ENCODE assay signal across 37 cellular contexts in the genomic region with DNA sequence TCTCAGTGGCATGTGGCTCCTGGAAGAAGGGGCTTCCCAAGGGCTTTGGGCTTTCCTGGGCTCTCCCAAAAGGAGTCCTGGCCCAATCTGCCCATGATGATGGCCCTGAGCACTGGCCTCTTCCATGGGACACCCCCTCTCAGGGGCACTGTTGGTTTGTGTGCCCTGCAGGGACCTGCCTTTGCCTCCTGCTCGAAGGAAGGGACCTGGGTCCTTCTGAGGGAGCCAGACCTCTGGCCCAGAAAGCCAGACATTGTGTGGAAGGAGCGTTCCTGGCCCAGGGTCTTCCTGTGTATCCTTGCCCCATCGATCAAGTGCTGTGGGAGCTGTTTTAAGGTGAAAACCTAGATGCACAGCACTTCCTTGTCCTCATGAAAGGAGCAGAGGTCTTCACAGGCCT.
"Had no signal": no experiment of that assay in that cellular context is flagged by ENCODE, and none has a peak within 500 bp of the region (broad histone marks: within the 10 kb centered on the region; RNA-seq: fewer than 3 reads in every experiment).

No MANE protein-coding gene starts in this region.

- H3K27me3 ChIP-seq: adrenal gland, ascending aorta, body of pancreas, brain microvascular endothelial cell, breast epithelium, cardiac muscle cell had no signal

- DNase-seq: activated effector memory CD4-positive, alpha-beta T cell treated with anti-CD3 and anti-CD28 coated beads, Interleukin-2, amount 50 U/mL, for 16 hours; activated effector memory CD4-positive, alpha-beta T cell treated with Interleukin-2 at 50 U/mL for 16 hours; activated gamma-delta T cell; activated gamma-delta T cell treated with Interleukin-2 at 50 U/mL for 16 hours; activated naive CD4-positive, alpha-beta T cell; activated naive CD4-positive, alpha-beta T cell treated with anti-CD3 and anti-CD28 coated beads for 36 hours; activated naive CD4-positive, alpha-beta T cell treated with anti-CD3 and anti-CD28 coated beads, Interleukin-2, amount 10 ng/mL, durations not matched to agents 7 days and 5 days; activated naive CD4-positive, alpha-beta T cell treated with anti-CD3 and anti-CD28 coated beads, Interleukin-2, amount 50 U/mL, for 16 hours; activated naive CD4-positive, alpha-beta T cell treated with Interleukin-2 at 50 U/mL for 16 hours; activated naive CD8-positive, alpha-beta T cell treated with anti-CD3 and anti-CD28 coated beads for 36 hours; activated naive CD8-positive, alpha-beta T cell treated with anti-CD3 and anti-CD28 coated beads, Interleukin-2, amount 10 ng/mL, durations not matched to agents 7 days and 5 days; activated naive CD8-positive, alpha-beta T cell treated with anti-CD3 and anti-CD28 coated beads, Interleukin-2, amount 50 U/mL, for 24 hours; activated T-cell treated with anti-CD3 and anti-CD28 coated beads for 4 hours; activated T-cell treated with anti-CD3 and anti-CD28 coated beads, Interleukin-2, amount 50 U/mL, for 1 hour; activated T-cell treated with anti-CD3 and anti-CD28 coated beads, Interleukin-2, amount 50 U/mL, for 24 hours; activated T-cell treated with anti-CD3 and anti-CD28 coated beads, Interleukin-2, amount 50 U/mL, for 4 hours; activated T-cell treated with anti-CD3 and anti-CD28 coated beads, Interleukin-2, amount 50 U/mL, for 48 hours; activated T-cell treated with anti-CD3 and anti-CD28 coated beads, Interleukin-2, amount 50 U/mL, for 72 hours; adrenal gland; amniotic stem cell; amygdala; aorta; body of pancreas; brain microvascular endothelial cell; caudate nucleus; cerebellar nuclear complex had no signal

- H3K4me3 ChIP-seq: adrenal gland, ascending aorta, body of pancreas, breast epithelium, cardiac muscle cell had no signal

- H3K36me3 Mint-ChIP-seq: activated naive CD4-positive, alpha-beta T cell treated with anti-CD3 and anti-CD28 coated beads, Interleukin-2, amount 10 ng/mL, durations not matched to agents 7 days and 5 days; activated naive CD8-positive, alpha-beta T cell; activated naive CD8-positive, alpha-beta T cell treated with anti-CD3 and anti-CD28 coated beads, Interleukin-2, amount 10 ng/mL, durations not matched to agents 7 days and 5 days had no signal

- ATAC-seq: activated naive CD4-positive, alpha-beta T cell treated with anti-CD3 and anti-CD28 coated beads, Interleukin-2, amount 50 U/mL, for 72 hours; activated naive CD8-positive, alpha-beta T cell treated with anti-CD3 and anti-CD28 coated beads, Interleukin-2, amount 50 U/mL, for 24 hours; activated T-cell treated with anti-CD3 and anti-CD28 coated beads, Interleukin-2, amount 50 U/mL, for 4 hours; activated T-cell treated with anti-CD3 and anti-CD28 coated beads, Interleukin-2, amount 50 U/mL, for 72 hours; activated T-helper 17 cell treated with anti-CD3 and anti-CD28 coated beads, Interleukin-2, amount 50 U/mL, for 72 hours; body of pancreas had no signal

- H3K9me3 ChIP-seq: adrenal gland, body of pancreas had no signal

- H3K4me3 Mint-ChIP-seq: activated naive CD4-positive, alpha-beta T cell treated with anti-CD3 and anti-CD28 coated beads for 36 hours; activated naive CD4-positive, alpha-beta T cell treated with anti-CD3 and anti-CD28 coated beads, Interleukin-2, amount 10 ng/mL, durations not matched to agents 7 days and 5 days; activated naive CD4-positive, alpha-beta T cell treated with anti-CD3 and anti-CD28 coated beads, Interleukin-2, amount 50 U/mL, for 24 hours; activated naive CD8-positive, alpha-beta T cell; activated naive CD8-positive, alpha-beta T cell treated with anti-CD3 and anti-CD28 coated beads for 36 hours; activated naive CD8-positive, alpha-beta T cell treated with anti-CD3 and anti-CD28 coated beads, Interleukin-2, amount 10 ng/mL, durations not matched to agents 7 days and 5 days; activated naive CD8-positive, alpha-beta T cell treated with anti-CD3 and anti-CD28 coated beads, Interleukin-2, amount 50 U/mL, for 24 hours; activated T-cell treated with anti-CD3 and anti-CD28 coated beads, Interleukin-2, amount 50 U/mL, for 24 hours; activated T-cell treated with anti-CD3 and anti-CD28 coated beads, Interleukin-2, amount 50 U/mL, for 4 hours; activated T-cell treated with anti-CD3 and anti-CD28 coated beads, Interleukin-2, amount 50 U/mL, for 72 hours; activated T-helper 1 cell treated with anti-CD3 and anti-CD28 coated beads, Interleukin-12 subunit alpha, Interleukin-12 subunit beta, Interleukin-2, Interleukin-4 antibody, amounts not matched to agents 30 ng/mL and 10 ng/mL and 1 ng/mL, durations not matched to agents 14 hours and 24 hours and 36 hours; activated T-helper 17 cell treated with anti-CD3 and anti-CD28 coated beads, Interleukin-2, amount 50 U/mL, for 72 hours; brain; central memory CD8-positive, alpha-beta T cell had no signal

- H3K27ac Mint-ChIP-seq: activated naive CD4-positive, alpha-beta T cell treated with anti-CD3 and anti-CD28 coated beads for 36 hours; activated naive CD4-positive, alpha-beta T cell treated with anti-CD3 and anti-CD28 coated beads, Interleukin-2, amount 10 ng/mL, durations not matched to agents 7 days and 5 days; activated naive CD4-positive, alpha-beta T cell treated with anti-CD3 and anti-CD28 coated beads, Interleukin-2, amount 50 U/mL, for 24 hours; activated naive CD4-positive, alpha-beta T cell treated with anti-CD3 and anti-CD28 coated beads, Interleukin-2, amount 50 U/mL, for 72 hours; activated naive CD8-positive, alpha-beta T cell; activated naive CD8-positive, alpha-beta T cell treated with anti-CD3 and anti-CD28 coated beads for 36 hours; activated naive CD8-positive, alpha-beta T cell treated with anti-CD3 and anti-CD28 coated beads, Interleukin-2, amount 10 ng/mL, durations not matched to agents 7 days and 5 days; activated naive CD8-positive, alpha-beta T cell treated with anti-CD3 and anti-CD28 coated beads, Interleukin-2, amount 50 U/mL, for 24 hours; activated T-cell treated with anti-CD3 and anti-CD28 coated beads, Interleukin-2, amount 50 U/mL, for 24 hours; activated T-cell treated with anti-CD3 and anti-CD28 coated beads, Interleukin-2, amount 50 U/mL, for 72 hours; activated T-helper 1 cell treated with anti-CD3 and anti-CD28 coated beads, Interleukin-12 subunit alpha, Interleukin-12 subunit beta, Interleukin-2, Interleukin-4 antibody, amounts not matched to agents 30 ng/mL and 10 ng/mL and 1 ng/mL, durations not matched to agents 14 hours and 24 hours and 36 hours; activated T-helper 17 cell treated with anti-CD3 and anti-CD28 coated beads, Interleukin-2, amount 50 U/mL, for 72 hours; activated T-helper 2 cell treated with anti-CD3 and anti-CD28 coated beads, Interferon-gamma antibody, Interleukin-2, Interleukin-4, amounts not matched to agents 10 μg/mL and 5 μg/mL and 100 μg/mL, durations not matched to agents 14 hours and 24 hours and 36 hours; brain had no signal

- H3K27me3 Mint-ChIP-seq: activated naive CD4-positive, alpha-beta T cell treated with anti-CD3 and anti-CD28 coated beads, Interleukin-2, amount 10 ng/mL, durations not matched to agents 7 days and 5 days; activated naive CD4-positive, alpha-beta T cell treated with anti-CD3 and anti-CD28 coated beads, Interleukin-2, amount 50 U/mL, for 24 hours; activated naive CD8-positive, alpha-beta T cell; activated naive CD8-positive, alpha-beta T cell treated with anti-CD3 and anti-CD28 coated beads for 36 hours; activated naive CD8-positive, alpha-beta T cell treated with anti-CD3 and anti-CD28 coated beads, Interleukin-2, amount 10 ng/mL, durations not matched to agents 7 days and 5 days; activated naive CD8-positive, alpha-beta T cell treated with anti-CD3 and anti-CD28 coated beads, Interleukin-2, amount 50 U/mL, for 24 hours; activated T-cell treated with anti-CD3 and anti-CD28 coated beads, Interleukin-2, amount 50 U/mL, for 24 hours; activated T-helper 17 cell treated with anti-CD3 and anti-CD28 coated beads, Interleukin-2, amount 50 U/mL, for 72 hours; central memory CD8-positive, alpha-beta T cell had no signal

- H3K4me1 Mint-ChIP-seq: activated naive CD4-positive, alpha-beta T cell treated with anti-CD3 and anti-CD28 coated beads, Interleukin-2, amount 10 ng/mL, durations not matched to agents 7 days and 5 days; activated naive CD4-positive, alpha-beta T cell treated with anti-CD3 and anti-CD28 coated beads, Interleukin-2, amount 50 U/mL, for 24 hours; activated naive CD8-positive, alpha-beta T cell treated with anti-CD3 and anti-CD28 coated beads for 36 hours; activated naive CD8-positive, alpha-beta T cell treated with anti-CD3 and anti-CD28 coated beads, Interleukin-2, amount 10 ng/mL, durations not matched to agents 7 days and 5 days; activated naive CD8-positive, alpha-beta T cell treated with anti-CD3 and anti-CD28 coated beads, Interleukin-2, amount 50 U/mL, for 24 hours; activated T-helper 17 cell treated with anti-CD3 and anti-CD28 coated beads, Interleukin-2, amount 50 U/mL, for 72 hours; brain; central memory CD8-positive, alpha-beta T cell had no signal

- H3K27ac ChIP-seq: adrenal gland, ascending aorta, body of pancreas, brain microvascular endothelial cell, breast epithelium, cardiac muscle cell had no signal

- H3K36me3 ChIP-seq: adrenal gland, ascending aorta, brain microvascular endothelial cell, breast epithelium, cardiac muscle cell had no signal

- H3K4me1 ChIP-seq: adrenal gland, ascending aorta, body of pancreas, breast epithelium had no signal
